ENCODE assay signal across 8 cellular contexts in the genomic region with DNA sequence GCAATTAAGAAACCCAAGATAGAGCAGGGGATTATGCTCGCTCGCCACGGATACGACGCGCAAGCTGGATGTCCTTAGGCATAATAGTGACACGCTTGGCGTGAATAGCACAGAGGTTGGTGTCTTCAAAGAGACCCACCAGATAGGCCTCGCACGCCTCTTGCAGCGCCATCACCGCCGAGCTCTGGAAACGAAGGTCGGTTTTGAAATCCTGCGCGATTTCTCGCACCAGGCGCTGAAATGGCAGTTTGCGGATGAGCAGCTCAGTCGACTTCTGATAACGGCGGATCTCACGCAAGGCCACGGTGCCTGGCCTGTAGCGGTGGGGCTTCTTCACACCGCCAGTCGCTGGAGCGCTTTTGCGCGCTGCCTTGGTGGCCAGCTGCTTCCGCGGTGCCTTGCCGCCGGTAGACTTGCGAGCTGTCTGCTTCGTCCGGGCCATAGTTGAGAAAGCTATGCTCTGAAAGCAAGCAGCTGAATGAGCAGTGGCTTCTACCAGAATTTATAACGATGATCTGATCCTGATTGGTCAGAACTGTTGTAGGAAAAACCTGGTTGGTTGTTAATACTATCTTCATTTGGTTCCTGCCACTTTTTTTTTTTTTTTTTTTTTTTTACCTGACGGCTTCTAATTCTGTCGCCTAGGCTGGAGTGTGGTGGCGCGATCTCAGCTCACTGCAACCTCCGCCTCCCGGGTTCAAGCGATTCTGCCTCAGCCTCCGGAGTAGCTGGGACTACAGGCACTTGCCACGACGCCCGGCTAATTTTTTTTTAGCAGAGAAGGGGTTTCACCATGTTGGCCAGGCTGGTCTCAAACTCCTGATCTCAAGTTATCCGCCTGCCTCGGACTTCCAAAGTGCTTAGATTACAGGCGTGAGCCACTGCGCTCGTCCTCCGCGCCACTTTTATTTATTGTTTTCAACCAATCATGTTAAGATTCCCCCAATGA. TPM values are rescaled to one million over a fixed set of nuclear protein-coding genes. Genes with fewer than 3 reads are reported as not detected.
DNase-seq lines count a peak whose midpoint lies in the region; ATAC-seq and TF ChIP-seq lines count a peak whose summit lies in the region.

No MANE protein-coding gene starts in this region.

- H3K36me3 ChIP-seq in BJ (ENCODE audit: control insufficient read depth, insufficient read depth, low read length) = no peaks in the 10 kb centered on the region
- H3K36me3 ChIP-seq in PC-9 (ENCODE audit: low read depth) = no peaks in the 10 kb centered on the region
- H3K36me3 ChIP-seq in parathyroid adenoma (ENCODE audit: control insufficient read depth, insufficient read depth, low read length) = no peaks in the 10 kb centered on the region

- peak overlapping the region; percentile 41 for H3K4me3 ChIP-seq in BJ (ENCODE audit: low read depth, low read length)
- peak overlapping the region; percentile 80 for H3K4me3 ChIP-seq in PC-9
- no peak overlapping the region for H3K4me3 ChIP-seq in parathyroid adenoma (ENCODE audit: low read depth, low read length)

- TF ChIP-seq CTCF in BJ (IDR thresholded peaks at IDR 0.05; ENCODE audit: insufficient read depth, low read depth, low read length) = no peak
- TF ChIP-seq CTCF in PC-9 (conservative IDR thresholded peaks at IDR 0.05) = no peak
- TF ChIP-seq CTCF in parathyroid adenoma (IDR thresholded peaks at IDR 0.05) = no peak

- H3K79me2 ChIP-seq in PC-9 (ENCODE audit: low read depth) (no peaks in the 10 kb centered on the region), parathyroid adenoma (no peaks in the 10 kb centered on the region)

- H3K4me1 ChIP-seq in PC-9 (replicated peaks; ENCODE audit: insufficient read depth) (no peaks in the 10 kb centered on the region; the same call in 1 of the 2 replicates), parathyroid adenoma (no peaks in the 10 kb centered on the region)

- CTCF ChIA-PET in BJ (lab: Yijun Ruan, JAX) (interaction anchor here (0.8 to 1.4 kb wide), 5 partner anchors 17 to 96 kb away, joined by 3 to 5 read pairs (median 3); a partner anchor contains a TSS), PC-9 (lab: Charles Lee) (interaction anchor here (0.7 to 1.0 kb wide), 4 partner anchors 54 to 1922 kb away, joined by 3 to 18 read pairs (median 11); a partner anchor contains a TSS)

- H3K9me2 ChIP-seq in PC-9 (ENCODE audit: insufficient read depth) = no peaks in the 10 kb centered on the region

- H3K9ac ChIP-seq in parathyroid adenoma = no peak overlapping the region

- DNase-seq in BJ (ENCODE audit: low read depth) = peak; percentile 89
- peak; percentile 66 to 84 for DNase-seq in PC-9
- DNase-seq in activated T-helper 9 cell treated with anti-CD3 and anti-CD28 coated beads, Interleukin-2, amount 50 U/mL, for 16 hours (ENCODE audit: low read depth) = peak; percentile 50
- peak; percentile 93 for DNase-seq in fibroblast of the conjunctiva (ENCODE audit: low read depth)
- DNase-seq in NCI-H2081 (lab: John Stamatoyannopoulos, UW) = no peak

- peak; percentile 49 for ATAC-seq in GM19035 (IDR thresholded peaks at IDR 0.05; ENCODE audit: unreplicated experiment)
- peak; percentile 43 for ATAC-seq in HG03159 (IDR thresholded peaks at IDR 0.05; ENCODE audit: unreplicated experiment)

- intact Hi-C loops in PC-9 (cut with micrococcal nuclease; ENCODE audit: unreplicated experiment) = loop anchor here (10.0 kb wide), 3 partner anchors 416 to 1686 kb away; a partner anchor contains a TSS

- H3K4me2 ChIP-seq in PC-9 (peak overlapping the region; percentile 84), parathyroid adenoma (ENCODE audit: low read length) (no peak overlapping the region)

- H3K27ac ChIP-seq in PC-9 (peak overlapping the region; percentile 73; the same call in 1 of the 2 replicates), parathyroid adenoma (no peak overlapping the region)

- POLR2A ChIA-PET in BJ (lab: Charles Lee) (interaction anchor here (0.6 to 1.4 kb wide), 12 partner anchors 17 to 1767 kb away, joined by 3 to 26 read pairs (median 4); a partner anchor contains a TSS), PC-9 (lab: Charles Lee; ENCODE audit: unreplicated experiment) (interaction anchor here (0.6 to 1.6 kb wide), 19 partner anchors 19 to 1734 kb away, joined by 3 to 40 read pairs (median 7); a partner anchor contains a TSS)

- H3K27me3 ChIP-seq in BJ (ENCODE audit: control insufficient read depth, insufficient read depth, low read length) = no peaks in the 10 kb centered on the region
- no peaks in the 10 kb centered on the region for H3K27me3 ChIP-seq in PC-9 (ENCODE audit: insufficient read depth, low read depth)
- no peaks in the 10 kb centered on the region for H3K27me3 ChIP-seq in parathyroid adenoma (ENCODE audit: control insufficient read depth, insufficient read depth, low read length)

- H2AFZ ChIP-seq in PC-9 (peak overlapping the region; percentile 85), parathyroid adenoma (peak overlapping the region; percentile 63)

- peaks cover 29% of the 10 kb centered on the region for H3F3A ChIP-seq in PC-9 (ENCODE audit: insufficient read depth, low read depth)

- H3K9me3 ChIP-seq in PC-9 (ENCODE audit: insufficient read depth, low read depth) (no peaks in the 10 kb centered on the region), parathyroid adenoma (ENCODE audit: control insufficient read depth, low read length) (no peaks in the 10 kb centered on the region)

- BruUV-seq in PC-9 (replicated peaks; lab: Mats Ljungman, UMichigan) = TSS peak; percentile 15

- no peaks in the 10 kb centered on the region for H4K20me1 ChIP-seq in PC-9 (ENCODE audit: insufficient read depth)

RNA-seq across cellular contexts. Expression of a gene that starts 21.6 kb away (rescaled TPM):
- not detected in 2 replicates for polyA plus RNA-seq in BJ (2011; rRNA removed)
- polyA minus RNA-seq in BJ (2011; rRNA and poly(A)+ RNA removed) = not detected in 2 replicates
- not detected in 2 replicates for total RNA-seq in PC-9 (2021)

Comparison
In these comparisons a context has a peak if more than half of its experiments do, and no peak if none do; other contexts are left out.
1. DNase-seq: peak in BJ (single experiment), PC-9 (2 of 2), activated T-helper 9 cell treated with anti-CD3 and anti-CD28 coated beads, Interleukin-2, amount 50 U/mL, for 16 hours (single experiment) and fibroblast of the conjunctiva (single experiment); none in NCI-H2081 (0 of 2).